In the genomic region with DNA sequence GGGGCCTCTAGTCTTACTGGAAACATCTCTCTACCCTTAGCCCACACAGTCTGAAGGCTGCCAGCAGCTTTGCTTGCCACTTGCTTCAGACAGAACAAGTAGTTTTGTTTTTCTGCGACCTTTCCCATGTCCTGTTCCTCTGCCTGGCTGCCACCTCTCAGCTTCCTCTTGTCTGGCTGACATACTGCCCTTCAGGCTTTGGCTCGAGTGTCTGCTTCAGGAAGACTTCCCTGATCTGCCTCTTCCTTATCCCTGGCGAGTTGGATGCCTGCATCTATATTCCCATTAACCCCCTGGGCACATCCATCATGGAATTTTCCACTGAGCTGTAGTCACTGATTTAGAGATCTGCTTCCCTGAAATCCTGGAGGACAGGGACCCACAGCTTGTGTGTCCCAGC, we compare ENCODE assay signal across 18 cellular contexts. TPM values are rescaled to one million over a fixed set of nuclear protein-coding genes. Genes with fewer than 3 reads are reported as not detected.
"Had no signal": no experiment of that assay in that cellular context is flagged by ENCODE, and none has a peak within 500 bp of the region (broad histone marks: within the 10 kb centered on the region; RNA-seq: fewer than 3 reads in every experiment).

No MANE protein-coding gene starts in this region.

- H3K27me3 ChIP-seq: body of pancreas, gastrocnemius medialis had no signal

- DNase-seq: activated CD4-positive, alpha-beta T cell treated with anti-CD3 and anti-CD28 coated beads for 4 hours; activated CD8-positive, alpha-beta T cell treated with anti-CD3 and anti-CD28 coated beads for 36 hours; activated effector memory CD4-positive, alpha-beta T cell treated with anti-CD3 and anti-CD28 coated beads, Interleukin-2, amount 50 U/mL, for 16 hours; activated T-cell treated with anti-CD3 and anti-CD28 coated beads, Interleukin-2, amount 50 U/mL, for 48 hours; body of pancreas; central memory CD4-positive, alpha-beta T cell; erythroblast; gastrocnemius medialis; left colon; naive thymus-derived CD8-positive, alpha-beta T cell; stimulated activated CD4-positive, alpha-beta T cell treated with anti-CD3 and anti-CD28 coated beads, Interleukin-15, amount 100 ng/mL, for 24 hours; stimulated activated CD4-positive, alpha-beta T cell treated with anti-CD3 and anti-CD28 coated beads, Interleukin-4, amount 100 ng/mL, for 1 hour; stimulated activated naive CD4-positive, alpha-beta T cell treated with Interleukin-2 at 50 U/mL for 16 hours had no signal

- H3K4me1 Mint-ChIP-seq: activated naive CD4-positive, alpha-beta T cell treated with anti-CD3 and anti-CD28 coated beads, Interleukin-2, amount 50 U/mL, for 24 hours had no signal

- H3K27me3 Mint-ChIP-seq: activated CD8-positive, alpha-beta T cell treated with anti-CD3 and anti-CD28 coated beads for 36 hours; activated naive CD4-positive, alpha-beta T cell treated with anti-CD3 and anti-CD28 coated beads, Interleukin-2, amount 50 U/mL, for 24 hours; naive thymus-derived CD8-positive, alpha-beta T cell; type B pancreatic cell had no signal

- H3K4me3 Mint-ChIP-seq: activated CD8-positive, alpha-beta T cell treated with anti-CD3 and anti-CD28 coated beads for 36 hours; activated naive CD4-positive, alpha-beta T cell treated with anti-CD3 and anti-CD28 coated beads, Interleukin-2, amount 50 U/mL, for 24 hours; naive thymus-derived CD8-positive, alpha-beta T cell; type B pancreatic cell had no signal

- H3K9me3 Mint-ChIP-seq: activated CD8-positive, alpha-beta T cell treated with anti-CD3 and anti-CD28 coated beads for 36 hours; activated naive CD4-positive, alpha-beta T cell treated with anti-CD3 and anti-CD28 coated beads, Interleukin-2, amount 50 U/mL, for 24 hours; naive thymus-derived CD8-positive, alpha-beta T cell; type B pancreatic cell had no signal

- H3K4me3 ChIP-seq: body of pancreas, gastrocnemius medialis, skin epidermis had no signal

- H3K27ac Mint-ChIP-seq: activated CD8-positive, alpha-beta T cell treated with anti-CD3 and anti-CD28 coated beads for 36 hours; activated naive CD4-positive, alpha-beta T cell treated with anti-CD3 and anti-CD28 coated beads, Interleukin-2, amount 50 U/mL, for 24 hours; type B pancreatic cell had no signal

- ATAC-seq: activated CD8-positive, alpha-beta T cell treated with anti-CD3 and anti-CD28 coated beads for 36 hours; body of pancreas; gastrocnemius medialis; left colon; naive thymus-derived CD8-positive, alpha-beta T cell; SK-N-SH treated with all-trans-retinoic acid at 6 μM for 48 hours had no signal

- H3K9me3 ChIP-seq: body of pancreas, gastrocnemius medialis had no signal

- H3K27ac ChIP-seq: body of pancreas, gastrocnemius medialis, skin epidermis had no signal

RNA-seq across cellular contexts. Expression of gene CPNE9, which starts 25.1 kb away (rescaled TPM):
- total RNA-seq: activated CD8-positive, alpha-beta T cell treated with anti-CD3 and anti-CD28 coated beads for 36 hours; body of pancreas; gastrocnemius medialis; left colon; lung microvascular endothelial cell had no signal
